In the genomic region with DNA sequence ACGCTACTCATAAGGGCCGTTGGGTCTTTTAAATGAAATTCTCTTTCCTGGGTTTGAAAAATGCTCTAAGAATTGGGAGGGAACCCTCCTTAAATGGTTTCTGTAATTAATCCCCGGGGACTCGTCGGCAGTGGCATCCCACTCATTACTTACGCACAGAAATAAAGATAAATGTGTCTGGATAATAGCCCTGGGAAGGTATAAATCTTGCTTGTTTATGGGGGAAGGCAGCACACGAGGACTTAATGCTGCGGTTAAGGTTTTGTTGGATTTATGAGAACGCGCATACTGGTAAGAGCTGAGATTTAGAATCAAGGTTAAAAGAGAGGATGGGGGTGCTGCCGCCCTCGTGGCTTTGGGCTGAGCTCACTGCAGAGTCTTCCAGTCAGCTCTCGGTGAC, we compare ENCODE assay signal across 29 cellular contexts.
"Had no signal": no experiment of that assay in that cellular context is flagged by ENCODE, and none has a peak within 500 bp of the region (broad histone marks: within the 10 kb centered on the region; RNA-seq: fewer than 3 reads in every experiment).

No MANE protein-coding gene starts in this region.

- H3K4me1 Mint-ChIP-seq: activated B cell treated with CpG ODN at 0.5 μM for 24 hours; activated T-helper 17 cell treated with anti-CD3 and anti-CD28 coated beads, Interleukin-2, amount 50 U/mL, for 72 hours; central memory CD8-positive, alpha-beta T cell had no signal

- DNase-seq: activated B cell treated with CpG ODN at 0.5 μM for 24 hours; activated CD4-positive, alpha-beta T cell treated with anti-CD3 and anti-CD28 coated beads for 48 hours; activated CD4-positive, alpha-beta T cell treated with anti-CD3 and anti-CD28 coated beads, Interleukin-2, amount 50 U/mL, for 1 hour; activated CD4-positive, alpha-beta T cell treated with anti-CD3 and anti-CD28 coated beads, Interleukin-2, amount 50 U/mL, for 48 hours; activated CD8-positive, alpha-beta memory T cell treated with anti-CD3 and anti-CD28 coated beads for 24 hours; activated CD8-positive, alpha-beta T cell treated with anti-CD3 and anti-CD28 coated beads for 36 hours; activated effector memory CD4-positive, alpha-beta T cell treated with Interleukin-2 at 50 U/mL for 16 hours; activated gamma-delta T cell treated with Interleukin-2 at 50 U/mL for 16 hours; activated naive CD4-positive, alpha-beta T cell treated with anti-CD3 and anti-CD28 coated beads, Interleukin-2, amount 50 U/mL, for 16 hours; activated naive CD4-positive, alpha-beta T cell treated with Interleukin-2 at 50 U/mL for 16 hours; activated T-cell treated with anti-CD3 and anti-CD28 coated beads, Interleukin-2, amount 50 U/mL, for 4 hours; amniotic stem cell; anterior cingulate cortex; brain microvascular endothelial cell; dorsolateral prefrontal cortex; effector memory CD4-positive, alpha-beta T cell; endodermal cell; foreskin keratinocyte; gastrocnemius medialis; glutamatergic neuron; T-helper 2 cell; WERI-Rb-1 had no signal

- H3K36me3 Mint-ChIP-seq: activated naive CD8-positive, alpha-beta T cell had no signal

- H3K9me3 ChIP-seq: gastrocnemius medialis had no signal

- H3K27me3 Mint-ChIP-seq: activated naive CD8-positive, alpha-beta T cell had no signal

- H3K9me3 Mint-ChIP-seq: activated CD8-positive, alpha-beta T cell treated with anti-CD3 and anti-CD28 coated beads for 36 hours; activated T-helper 17 cell treated with anti-CD3 and anti-CD28 coated beads, Interleukin-2, amount 50 U/mL, for 72 hours; central memory CD8-positive, alpha-beta T cell; dendritic cell treated with granulocyte-macrophage colony-stimulating factor and Interleukin-4, amounts not matched to agents 40 ng/mL and 50 ng/mL, for 4 days had no signal

- H3K4me1 ChIP-seq: foreskin keratinocyte, gastrocnemius medialis had no signal

- H3K4me3 ChIP-seq: coronary artery, dorsolateral prefrontal cortex, gastrocnemius medialis had no signal

- ATAC-seq: activated CD4-positive, CD25-positive, alpha-beta regulatory T cell treated with anti-CD3 and anti-CD28 coated beads, Interleukin-2, amount 50 U/mL, for 24 hours; activated CD8-positive, alpha-beta T cell treated with anti-CD3 and anti-CD28 coated beads for 36 hours; activated T-cell treated with anti-CD3 and anti-CD28 coated beads, Interleukin-2, amount 50 U/mL, for 4 hours; activated T-helper 17 cell treated with anti-CD3 and anti-CD28 coated beads, Interleukin-2, amount 50 U/mL, for 72 hours; esophagus mucosa; foreskin keratinocyte; gastrocnemius medialis had no signal

- H3K27me3 ChIP-seq: brain microvascular endothelial cell, dorsolateral prefrontal cortex, foreskin keratinocyte, gastrocnemius medialis had no signal

- H3K36me3 ChIP-seq: brain microvascular endothelial cell, gastrocnemius medialis, WERI-Rb-1 had no signal

- H3K4me3 Mint-ChIP-seq: activated B cell treated with CpG ODN at 0.5 μM for 24 hours; activated CD8-positive, alpha-beta T cell treated with anti-CD3 and anti-CD28 coated beads for 36 hours; activated naive CD8-positive, alpha-beta T cell; activated T-cell treated with anti-CD3 and anti-CD28 coated beads, Interleukin-2, amount 50 U/mL, for 4 hours; activated T-helper 17 cell treated with anti-CD3 and anti-CD28 coated beads, Interleukin-2, amount 50 U/mL, for 72 hours; central memory CD8-positive, alpha-beta T cell; dendritic cell treated with granulocyte-macrophage colony-stimulating factor and Interleukin-4, amounts not matched to agents 40 ng/mL and 50 ng/mL, for 4 days; endodermal cell had no signal

- H3K27ac ChIP-seq: brain microvascular endothelial cell, coronary artery, dorsolateral prefrontal cortex, foreskin keratinocyte, gastrocnemius medialis, WERI-Rb-1 had no signal

- H3K27ac Mint-ChIP-seq: activated B cell treated with CpG ODN at 0.5 μM for 24 hours; activated CD8-positive, alpha-beta T cell treated with anti-CD3 and anti-CD28 coated beads for 36 hours; activated naive CD8-positive, alpha-beta T cell; activated T-helper 17 cell treated with anti-CD3 and anti-CD28 coated beads, Interleukin-2, amount 50 U/mL, for 72 hours; dendritic cell treated with granulocyte-macrophage colony-stimulating factor and Interleukin-4, amounts not matched to agents 40 ng/mL and 50 ng/mL, for 4 days; endodermal cell had no signal
